In genomic region chr6:166026586-166027126, GRCh38 we compare ENCODE assay signal across 27 cellular contexts.
A peak's percentile ranks its signal among the peaks of the same experiment; 100 is the strongest.
DNase-seq lines count a peak whose midpoint lies in the region; ATAC-seq, FAIRE-seq and TF ChIP-seq lines count a peak whose summit lies in the region.
"Had no signal": no experiment of that assay in that cellular context is flagged by ENCODE, and none has a peak within 500 bp of the region (broad histone marks: within the 10 kb centered on the region; RNA-seq: fewer than 3 reads in every experiment).

No MANE protein-coding gene starts in this region.

- H3K9me3 Mint-ChIP-seq in astrocyte (ENCODE audit: unreplicated experiment) (peaks cover 2% of the 10 kb centered on the region), endothelial cell (ENCODE audit: unreplicated experiment) (no peaks in the 10 kb centered on the region)
- H3K9me3 Mint-ChIP-seq in stimulated activated memory B cell treated with anti-CD40 and anti-IgM and Interleukin-4, amounts not matched to agents 10 μg/mL and 1 μg/mL and 100 μg/mL, for 72 hours: no peaks in the 10 kb centered on the region
- H3K9me3 Mint-ChIP-seq: immature natural killer cell, neural crest cell had no signal

- no peaks in the 10 kb centered on the region for H4K20me1 ChIP-seq in astrocyte (ENCODE audit: insufficient read depth, low read length)
- H4K20me1 ChIP-seq: BLaER1 had no signal

- H3K79me2 ChIP-seq in astrocyte (ENCODE audit: insufficient read depth, low read length): no peaks in the 10 kb centered on the region

- no peak overlapping the region for H3K9ac ChIP-seq in astrocyte (ENCODE audit: low read length)
- H3K9ac ChIP-seq: BLaER1 had no signal

- no peak overlapping the region for H2AFZ ChIP-seq in astrocyte (ENCODE audit: low read depth, low read length)

- H3K27me3 Mint-ChIP-seq in astrocyte (ENCODE audit: low read depth, unreplicated experiment) (no peaks in the 10 kb centered on the region), endothelial cell (ENCODE audit: unreplicated experiment) (no peaks in the 10 kb centered on the region)
- no peaks in the 10 kb centered on the region for H3K27me3 Mint-ChIP-seq in stimulated activated memory B cell treated with anti-CD40 and anti-IgM and Interleukin-4, amounts not matched to agents 10 μg/mL and 1 μg/mL and 100 μg/mL, for 72 hours

- peaks cover 41% of the 10 kb centered on the region for H3K4me1 Mint-ChIP-seq in astrocyte (ENCODE audit: low read depth, unreplicated experiment)
- H3K4me1 Mint-ChIP-seq in stimulated activated memory B cell treated with anti-CD40 and anti-IgM and Interleukin-4, amounts not matched to agents 10 μg/mL and 1 μg/mL and 100 μg/mL, for 72 hours: peaks cover 6% of the 10 kb centered on the region
- peaks cover 6% of the 10 kb centered on the region for H3K4me1 Mint-ChIP-seq in endothelial cell (ENCODE audit: unreplicated experiment)
- H3K4me1 Mint-ChIP-seq: immature natural killer cell had no signal

- TF ChIP-seq CTCF in right atrium auricular region (IDR thresholded peaks at IDR 0.05) (no peak), astrocyte (IDR thresholded peaks at IDR 0.05; ENCODE audit: insufficient read depth, low read depth, low read length) (no peak), coronary artery (IDR thresholded peaks at IDR 0.05) (no peak), endothelial cell (IDR thresholded peaks at IDR 0.05; ENCODE audit: unreplicated experiment) (no peak)

- no peaks in the 10 kb centered on the region for H3K27me3 ChIP-seq in right atrium auricular region
- no peaks in the 10 kb centered on the region for H3K27me3 ChIP-seq in astrocyte (ENCODE audit: insufficient read depth, low read length)
- H3K27me3 ChIP-seq: BLaER1, breast epithelium, Peyer's patch had no signal

- H3K4me1 ChIP-seq in right atrium auricular region: no peaks in the 10 kb centered on the region
- peaks cover 26% of the 10 kb centered on the region for H3K4me1 ChIP-seq in astrocyte (ENCODE audit: insufficient read depth, low read length)
- H3K4me1 ChIP-seq: BLaER1, breast epithelium, Peyer's patch had no signal

- H3K9me3 ChIP-seq in right atrium auricular region (peaks cover 0 to under 1% of the 10 kb centered on the region in 2 donors), astrocyte (ENCODE audit: insufficient read depth, low read depth, low read length) (peaks cover 4% of the 10 kb centered on the region)
- H3K9me3 ChIP-seq: Peyer's patch had no signal

- H3K4me2 ChIP-seq in astrocyte (ENCODE audit: low read length): no peak overlapping the region
- H3K4me2 ChIP-seq: BLaER1 had no signal

- H3K27ac ChIP-seq in right atrium auricular region (no peak overlapping the region), astrocyte (ENCODE audit: low read depth, low read length) (no peak overlapping the region), coronary artery (no peak overlapping the region)
- H3K27ac ChIP-seq: BLaER1, Peyer's patch had no signal

- H3K4me3 Mint-ChIP-seq in astrocyte (ENCODE audit: unreplicated experiment) (no peak overlapping the region), endothelial cell (ENCODE audit: unreplicated experiment) (no peak overlapping the region)
- H3K4me3 Mint-ChIP-seq in stimulated activated memory B cell treated with anti-CD40 and anti-IgM and Interleukin-4, amounts not matched to agents 10 μg/mL and 1 μg/mL and 100 μg/mL, for 72 hours: no peak overlapping the region
- H3K4me3 Mint-ChIP-seq: immature natural killer cell, neural crest cell had no signal

- intact Hi-C loops in Right ventricle myocardium inferior (cut with DNase I) (no loop called here), left ventricle myocardium superior (cut with micrococcal nuclease) (no loop called here)

- ATAC-seq in Right ventricle myocardium inferior (peak; percentile 91), left ventricle myocardium superior (peak; percentile 92)
- ATAC-seq in stimulated activated memory B cell treated with anti-CD40 and anti-IgM and Interleukin-4, amounts not matched to agents 10 μg/mL and 1 μg/mL and 100 μg/mL, for 72 hours: peak; percentile 46
- ATAC-seq: SK-N-SH treated with all-trans-retinoic acid at 6 μM for 48 hours had no signal

- H3K36me3 ChIP-seq in right atrium auricular region (no peaks in the 10 kb centered on the region), astrocyte (ENCODE audit: insufficient read depth, low read length) (no peaks in the 10 kb centered on the region)
- H3K36me3 ChIP-seq: BLaER1, breast epithelium, Peyer's patch had no signal

- peak; percentile 70 for DNase-seq in Right ventricle myocardium inferior (ENCODE audit: missing footprints)
- DNase-seq in right atrium auricular region (ENCODE audit: low spot score): no peak
- DNase-seq in astrocyte (ENCODE audit: low read depth): no peak
- peak; percentile 72 for DNase-seq in left ventricle myocardium superior
- no peak for DNase-seq in coronary artery (ENCODE audit: low spot score)
- DNase-seq in LoVo (ENCODE audit: low spot score): no peak
- DNase-seq in endothelial cell (ENCODE audit: low spot score): no peak
- DNase-seq: activated T-cell treated with anti-CD3 and anti-CD28 coated beads, Interleukin-2, amount 50 U/mL, for 1 hour; COR-L47; cortex of kidney; DMS79 treated with DMSO at 0.1 percent for 48 hours; immature natural killer cell; NCI-H1105 treated with DMSO at 0.1 percent for 48 hours; NCI-H510A treated with DMSO at 0.1 percent for 48 hours; NK-92 treated with Interleukin-12 subunit alpha and Interleukin-12 subunit beta, amount 100 ng/mL, for 24 hours; Peyer's patch; stimulated activated CD4-positive, alpha-beta T cell treated with anti-CD3 and anti-CD28 coated beads, Interleukin-12 subunit alpha, Interleukin-12 subunit beta, amount 100 ng/mL, for 4 hours; stimulated activated CD4-positive, alpha-beta T cell treated with anti-CD3 and anti-CD28 coated beads, Interleukin-4, amount 100 ng/mL, for 4 hours; T-helper 9 cell; trophoblast cell had no signal

- FAIRE-seq in astrocyte (lab: Jason Lieb, UNC): no peak
- FAIRE-seq: GM19239, HTR-8/SVneo had no signal

- peak overlapping the region; percentile 98 for H3K27ac Mint-ChIP-seq in astrocyte (ENCODE audit: unreplicated experiment)
- H3K27ac Mint-ChIP-seq in stimulated activated memory B cell treated with anti-CD40 and anti-IgM and Interleukin-4, amounts not matched to agents 10 μg/mL and 1 μg/mL and 100 μg/mL, for 72 hours: no peak overlapping the region
- no peak overlapping the region for H3K27ac Mint-ChIP-seq in endothelial cell (ENCODE audit: unreplicated experiment)
- H3K27ac Mint-ChIP-seq: immature natural killer cell had no signal

- H3K4me3 ChIP-seq in right atrium auricular region: no peak overlapping the region
- no peak overlapping the region for H3K4me3 ChIP-seq in astrocyte (ENCODE audit: insufficient read depth, low read depth, low read length)
- no peak overlapping the region for H3K4me3 ChIP-seq in coronary artery
- H3K4me3 ChIP-seq: BLaER1, breast epithelium, Peyer's patch had no signal

- peaks cover 2% of the 10 kb centered on the region for H3K36me3 Mint-ChIP-seq in astrocyte (ENCODE audit: low read depth, unreplicated experiment)
- H3K36me3 Mint-ChIP-seq in stimulated activated memory B cell treated with anti-CD40 and anti-IgM and Interleukin-4, amounts not matched to agents 10 μg/mL and 1 μg/mL and 100 μg/mL, for 72 hours: no peaks in the 10 kb centered on the region
- H3K36me3 Mint-ChIP-seq in endothelial cell (ENCODE audit: low read depth, unreplicated experiment): peaks cover 8% of the 10 kb centered on the region
- H3K36me3 Mint-ChIP-seq: immature natural killer cell had no signal

Comparison
In these comparisons a context has a peak if more than half of its experiments do, and no peak if none do; other contexts are left out.
1. DNase-seq: peak in Right ventricle myocardium inferior (single experiment) and left ventricle myocardium superior (single experiment); none in right atrium auricular region (single experiment), astrocyte (single experiment), coronary artery (single experiment), LoVo (single experiment) and endothelial cell (single experiment).
2. Peak in every context shown above with its lines, with median percentiles within 50 percentile points of each other: ATAC-seq.